Comparison of ENCODE assay signal across 9 cellular contexts in genomic region chrX:130098202-130098552, GRCh38. TPM values are rescaled to one million over a fixed set of nuclear protein-coding genes. Genes with fewer than 3 reads are reported as not detected.
DNase-seq lines count a peak whose midpoint lies in the region; ATAC-seq lines count a peak whose summit lies in the region.
"Had no signal": no experiment of that assay in that cellular context is flagged by ENCODE, and none has a peak within 500 bp of the region (broad histone marks: within the 10 kb centered on the region; RNA-seq: fewer than 3 reads in every experiment).

No MANE protein-coding gene starts in this region.

- peaks cover 9% of the 10 kb centered on the region for H3K36me3 Mint-ChIP-seq in activated CD4-positive, alpha-beta T cell treated with anti-CD3 and anti-CD28 coated beads, Interleukin-2, amount 10 ng/mL, durations not matched to agents 7 days and 5 days (ENCODE audit: low read depth)
- H3K36me3 Mint-ChIP-seq in T-helper 17 cell (ENCODE audit: low read depth) (no peaks in the 10 kb centered on the region), immature natural killer cell (peaks cover 0 to 4% (median 0%) of the 10 kb centered on the region in 3 donors)
- peaks cover 0 to 2% of the 10 kb centered on the region in 2 donors for H3K36me3 Mint-ChIP-seq in stimulated activated naive B cell treated with anti-CD40 and anti-IgM and Interleukin-4, amounts not matched to agents 10 μg/mL and 1 μg/mL and 100 μg/mL, for 72 hours

- no peaks in the 10 kb centered on the region for H3K9me3 ChIP-seq in T-helper 17 cell (ENCODE audit: control insufficient read depth, low read length, poor library complexity, severe bottlenecking)

- CTCF ChIA-PET in activated CD4-positive, alpha-beta T cell treated with anti-CD3 and anti-CD28 coated beads, Interleukin-2, amount 10 ng/mL, durations not matched to agents 7 days and 5 days (lab: Charles Lee) = interaction anchor here (0.8 to 1.4 kb wide), 6 partner anchors 17 to 335 kb away, joined by 3 to 4 read pairs (median 4); no protein-coding TSS in a partner anchor

- POLR2A ChIA-PET in activated CD4-positive, alpha-beta T cell treated with anti-CD3 and anti-CD28 coated beads, Interleukin-2, amount 10 ng/mL, durations not matched to agents 7 days and 5 days (lab: Charles Lee) = no interaction called here

- no peaks in the 10 kb centered on the region for H3K27me3 Mint-ChIP-seq in activated CD4-positive, alpha-beta T cell treated with anti-CD3 and anti-CD28 coated beads, Interleukin-2, amount 10 ng/mL, durations not matched to agents 7 days and 5 days
- H3K27me3 Mint-ChIP-seq in T-helper 17 cell (no peaks in the 10 kb centered on the region), immature natural killer cell (ENCODE audit: low read depth in 3 of 3) (peaks cover 1 to 7% (median 6%) of the 10 kb centered on the region in 3 donors)
- H3K27me3 Mint-ChIP-seq in stimulated activated naive CD8-positive, alpha-beta T cell treated with anti-CD3 and anti-CD28 coated beads, Interleukin-15, amount 100 ng/mL, for 72 hours = no peaks in the 10 kb centered on the region
- H3K27me3 Mint-ChIP-seq in stimulated activated naive B cell treated with anti-CD40 and anti-IgM and Interleukin-4, amounts not matched to agents 10 μg/mL and 1 μg/mL and 100 μg/mL, for 72 hours = no peaks in the 10 kb centered on the region

- peaks cover 68% of the 10 kb centered on the region for H3K4me1 Mint-ChIP-seq in activated CD4-positive, alpha-beta T cell treated with anti-CD3 and anti-CD28 coated beads, Interleukin-2, amount 10 ng/mL, durations not matched to agents 7 days and 5 days
- peaks cover 31% of the 10 kb centered on the region for H3K4me1 Mint-ChIP-seq in T-helper 17 cell
- peaks cover 84% of the 10 kb centered on the region in 2 donors for H3K4me1 Mint-ChIP-seq in immature natural killer cell
- peaks cover 74% of the 10 kb centered on the region for H3K4me1 Mint-ChIP-seq in stimulated activated naive CD8-positive, alpha-beta T cell treated with anti-CD3 and anti-CD28 coated beads, Interleukin-15, amount 100 ng/mL, for 72 hours
- H3K4me1 Mint-ChIP-seq in stimulated activated naive B cell treated with anti-CD40 and anti-IgM and Interleukin-4, amounts not matched to agents 10 μg/mL and 1 μg/mL and 100 μg/mL, for 72 hours = peaks cover 20 to 57% of the 10 kb centered on the region in 2 donors

- no peak for DNase-seq in activated CD4-positive, alpha-beta T cell treated with anti-CD3 and anti-CD28 coated beads, Interleukin-2, amount 10 ng/mL, durations not matched to agents 7 days and 5 days
- no peak for DNase-seq in activated CD4-positive, alpha-beta T cell treated with anti-CD3 and anti-CD28 coated beads, Interleukin-2, amount 50 U/mL, for 48 hours
- DNase-seq in T-helper 17 cell = no peak
- no peak for DNase-seq in immature natural killer cell
- DNase-seq in stimulated activated naive CD8-positive, alpha-beta T cell treated with anti-CD3 and anti-CD28 coated beads, Interleukin-15, amount 100 ng/mL, for 72 hours = no peak
- DNase-seq in activated gamma-delta T cell treated with Interleukin-2 at 50 U/mL for 16 hours = no peak
- no peak for DNase-seq in stimulated activated naive B cell treated with anti-CD40 and anti-IgM and Interleukin-4, amounts not matched to agents 10 μg/mL and 1 μg/mL and 100 μg/mL, for 72 hours
- DNase-seq: NCI-H2081 had no signal

- peak; percentile 15 for ATAC-seq in T-helper 17 cell
- no peak for ATAC-seq in stimulated activated naive CD8-positive, alpha-beta T cell treated with anti-CD3 and anti-CD28 coated beads, Interleukin-15, amount 100 ng/mL, for 72 hours
- no peak for ATAC-seq in stimulated activated naive B cell treated with anti-CD40 and anti-IgM and Interleukin-4, amounts not matched to agents 10 μg/mL and 1 μg/mL and 100 μg/mL, for 72 hours (replicated peaks)
- no peak for ATAC-seq in GM18873 (IDR thresholded peaks at IDR 0.05; ENCODE audit: low FRiP score, unreplicated experiment)

- H3K27ac Mint-ChIP-seq in activated CD4-positive, alpha-beta T cell treated with anti-CD3 and anti-CD28 coated beads, Interleukin-2, amount 10 ng/mL, durations not matched to agents 7 days and 5 days = peak overlapping the region; percentile 58
- H3K27ac Mint-ChIP-seq in T-helper 17 cell (peak overlapping the region; percentile 96), immature natural killer cell (peak overlapping the region; percentile 87 to 94 (median 92))
- no peak overlapping the region for H3K27ac Mint-ChIP-seq in stimulated activated naive CD8-positive, alpha-beta T cell treated with anti-CD3 and anti-CD28 coated beads, Interleukin-15, amount 100 ng/mL, for 72 hours
- H3K27ac Mint-ChIP-seq in stimulated activated naive B cell treated with anti-CD40 and anti-IgM and Interleukin-4, amounts not matched to agents 10 μg/mL and 1 μg/mL and 100 μg/mL, for 72 hours = no peak overlapping the region

- H3K4me3 Mint-ChIP-seq in activated CD4-positive, alpha-beta T cell treated with anti-CD3 and anti-CD28 coated beads, Interleukin-2, amount 10 ng/mL, durations not matched to agents 7 days and 5 days = no peak overlapping the region
- H3K4me3 Mint-ChIP-seq in T-helper 17 cell (peak overlapping the region; percentile 73), immature natural killer cell (peak overlapping the region; percentile 71 to 85 (median 71))
- peak overlapping the region; percentile 22 to 57 for H3K4me3 Mint-ChIP-seq in stimulated activated naive CD8-positive, alpha-beta T cell treated with anti-CD3 and anti-CD28 coated beads, Interleukin-15, amount 100 ng/mL, for 72 hours
- no peak overlapping the region for H3K4me3 Mint-ChIP-seq in stimulated activated naive B cell treated with anti-CD40 and anti-IgM and Interleukin-4, amounts not matched to agents 10 μg/mL and 1 μg/mL and 100 μg/mL, for 72 hours

- no peaks in the 10 kb centered on the region for H3K9me3 Mint-ChIP-seq in activated CD4-positive, alpha-beta T cell treated with anti-CD3 and anti-CD28 coated beads, Interleukin-2, amount 10 ng/mL, durations not matched to agents 7 days and 5 days
- no peaks in the 10 kb centered on the region for H3K9me3 Mint-ChIP-seq in immature natural killer cell
- H3K9me3 Mint-ChIP-seq in stimulated activated naive CD8-positive, alpha-beta T cell treated with anti-CD3 and anti-CD28 coated beads, Interleukin-15, amount 100 ng/mL, for 72 hours = no peaks in the 10 kb centered on the region
- no peaks in the 10 kb centered on the region for H3K9me3 Mint-ChIP-seq in stimulated activated naive B cell treated with anti-CD40 and anti-IgM and Interleukin-4, amounts not matched to agents 10 μg/mL and 1 μg/mL and 100 μg/mL, for 72 hours

RNA-seq across cellular contexts. Expression of gene ELF4, which starts 12.1 kb away (rescaled TPM):
- total RNA-seq in activated CD4-positive, alpha-beta T cell treated with anti-CD3 and anti-CD28 coated beads, Interleukin-2, amount 10 ng/mL, durations not matched to agents 7 days and 5 days = 10 to 100 TPM; 46.0 to 49.5 TPM
- 10 to 100 TPM; 28.4 to 34.6 TPM for total RNA-seq in T-helper 17 cell
- 10 to 100 TPM; 12.3 to 44.9 (median 14.7) TPM for polyA plus RNA-seq in immature natural killer cell

Comparison
In these comparisons a context has a peak if more than half of its experiments do, and no peak if none do; other contexts are left out.
1. H3K27ac Mint-ChIP-seq: peak in activated CD4-positive, alpha-beta T cell treated with anti-CD3 and anti-CD28 coated beads, Interleukin-2, amount 10 ng/mL, durations not matched to agents 7 days and 5 days (single experiment), T-helper 17 cell (single experiment) and immature natural killer cell (6 of 6); none in stimulated activated naive CD8-positive, alpha-beta T cell treated with anti-CD3 and anti-CD28 coated beads, Interleukin-15, amount 100 ng/mL, for 72 hours (0 of 2) and stimulated activated naive B cell treated with anti-CD40 and anti-IgM and Interleukin-4, amounts not matched to agents 10 μg/mL and 1 μg/mL and 100 μg/mL, for 72 hours (single experiment).
2. H3K4me3 Mint-ChIP-seq: peak in T-helper 17 cell (single experiment), immature natural killer cell (5 of 5) and stimulated activated naive CD8-positive, alpha-beta T cell treated with anti-CD3 and anti-CD28 coated beads, Interleukin-15, amount 100 ng/mL, for 72 hours (2 of 2); none in activated CD4-positive, alpha-beta T cell treated with anti-CD3 and anti-CD28 coated beads, Interleukin-2, amount 10 ng/mL, durations not matched to agents 7 days and 5 days (single experiment) and stimulated activated naive B cell treated with anti-CD40 and anti-IgM and Interleukin-4, amounts not matched to agents 10 μg/mL and 1 μg/mL and 100 μg/mL, for 72 hours (0 of 2).